In the genomic region with DNA sequence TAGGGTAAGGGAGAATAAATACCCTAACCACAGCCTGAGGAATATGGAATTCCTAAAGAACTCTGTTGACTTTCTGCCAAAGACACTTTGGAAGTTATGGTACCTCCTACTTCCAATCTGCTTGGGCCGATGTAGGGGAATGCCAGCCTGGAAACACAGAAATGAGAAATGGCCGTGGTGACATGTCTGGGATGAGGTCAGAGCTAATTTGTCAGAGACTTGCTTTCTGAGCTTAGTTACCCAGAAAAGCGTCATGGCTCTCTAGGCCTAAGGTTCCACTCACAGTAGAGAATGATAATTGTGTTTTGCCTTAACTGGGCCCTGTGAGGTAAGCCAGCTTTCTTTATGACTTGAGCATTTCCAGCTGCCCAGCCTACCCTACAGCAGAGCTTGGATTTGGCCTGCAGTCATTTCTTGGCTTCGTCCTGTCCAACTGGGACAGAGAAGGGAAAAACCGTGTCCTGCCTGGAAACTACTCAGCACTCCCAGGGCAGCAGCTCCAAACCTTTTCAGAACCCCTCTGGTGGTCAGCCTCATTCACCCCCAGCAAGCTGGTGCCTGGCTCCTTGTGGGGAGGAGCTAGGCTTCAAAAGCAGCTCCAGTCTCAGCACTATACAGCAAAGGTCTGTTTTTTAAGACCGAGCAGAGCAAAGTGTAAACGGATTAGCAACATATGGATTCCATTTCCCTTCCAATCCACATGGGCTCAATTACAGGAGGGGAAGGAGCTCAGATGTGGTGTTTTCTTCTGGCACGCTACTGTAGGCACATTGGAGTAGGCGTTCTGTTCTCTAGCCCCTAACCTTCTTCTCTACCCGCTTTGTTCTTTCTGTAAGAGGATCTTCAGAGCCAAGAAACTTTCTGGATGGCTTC, we compare ENCODE assay signal across 16 cellular contexts.
A peak's percentile ranks its signal among the peaks of the same experiment; 100 is the strongest.
DNase-seq lines count a peak whose midpoint lies in the region; ATAC-seq and TF ChIP-seq lines count a peak whose summit lies in the region.
"Had no signal": no experiment of that assay in that cellular context is flagged by ENCODE, and none has a peak within 500 bp of the region (broad histone marks: within the 10 kb centered on the region; RNA-seq: fewer than 3 reads in every experiment).

No MANE protein-coding gene starts in this region.

- H3K27ac Mint-ChIP-seq in activated T-cell treated with anti-CD3 and anti-CD28 coated beads, Interleukin-2, amount 50 U/mL, for 72 hours, result no peak overlapping the region
- H3K27ac Mint-ChIP-seq: activated CD8-positive, alpha-beta memory T cell treated with anti-CD3 and anti-CD28 coated beads, Interleukin-2, amount 10 ng/mL, durations not matched to agents 7 days and 5 days; activated naive CD4-positive, alpha-beta T cell treated with anti-CD3 and anti-CD28 coated beads, Interleukin-2, amount 50 U/mL, for 72 hours had no signal

- no peak for TF ChIP-seq CTCF in adrenal gland (IDR thresholded peaks at IDR 0.05)
- no peak for TF ChIP-seq CTCF in heart right ventricle (IDR thresholded peaks at IDR 0.05)

- TF ChIP-seq POLR2A in adrenal gland (IDR thresholded peaks at IDR 0.05), result no peak

- H3K4me1 Mint-ChIP-seq in activated T-cell treated with anti-CD3 and anti-CD28 coated beads, Interleukin-2, amount 50 U/mL, for 72 hours (ENCODE audit: low read depth), result no peaks in the 10 kb centered on the region
- H3K4me1 Mint-ChIP-seq: activated CD8-positive, alpha-beta memory T cell treated with anti-CD3 and anti-CD28 coated beads, Interleukin-2, amount 10 ng/mL, durations not matched to agents 7 days and 5 days had no signal

- no peak overlapping the region for H3K4me3 ChIP-seq in adrenal gland
- H3K4me3 ChIP-seq in heart right ventricle, result no peak overlapping the region
- no peak overlapping the region for H3K4me3 ChIP-seq in skeletal muscle cell (ENCODE audit: low read depth, low read length)
- H3K4me3 ChIP-seq: transverse colon had no signal

- 69 to 81% (median 75%) methylated on average over 8 to 10 of the region's 10 CpGs for WGBS in adrenal gland, 4 donors
- WGBS in heart right ventricle, 2 donors, result 66 to 74% methylated on average over 10 of the region's 10 CpGs

- no peaks in the 10 kb centered on the region for H3K36me3 ChIP-seq in adrenal gland (replicated peaks in 1 of 2)
- H3K36me3 ChIP-seq in heart right ventricle, result no peaks in the 10 kb centered on the region
- H3K36me3 ChIP-seq: BE2C, transverse colon had no signal

- H3K9me3 ChIP-seq in adrenal gland (replicated peaks in 1 of 3) (no peaks in the 10 kb centered on the region), heart right ventricle (no peaks in the 10 kb centered on the region)
- H3K9me3 ChIP-seq: BE2C, transverse colon had no signal

- peaks cover 20% of the 10 kb centered on the region for H3K27me3 Mint-ChIP-seq in activated T-cell treated with anti-CD3 and anti-CD28 coated beads, Interleukin-2, amount 50 U/mL, for 72 hours (ENCODE audit: low read depth)
- H3K27me3 Mint-ChIP-seq: activated CD8-positive, alpha-beta memory T cell treated with anti-CD3 and anti-CD28 coated beads, Interleukin-2, amount 10 ng/mL, durations not matched to agents 7 days and 5 days had no signal

- ATAC-seq in heart right ventricle (peak; percentile 34 to 79 (median 66)), HG03175 (IDR thresholded peaks at IDR 0.05; ENCODE audit: unreplicated experiment) (no peak), GM18517 (IDR thresholded peaks at IDR 0.05; ENCODE audit: unreplicated experiment) (no peak)
- no peak for ATAC-seq in activated T-cell treated with anti-CD3 and anti-CD28 coated beads, Interleukin-2, amount 50 U/mL, for 72 hours (replicated peaks in 1 of 2)
- ATAC-seq: activated CD8-positive, alpha-beta memory T cell treated with anti-CD3 and anti-CD28 coated beads, Interleukin-2, amount 10 ng/mL, durations not matched to agents 7 days and 5 days; activated naive CD4-positive, alpha-beta T cell treated with anti-CD3 and anti-CD28 coated beads, Interleukin-2, amount 50 U/mL, for 72 hours had no signal

- H3K9me3 Mint-ChIP-seq in activated T-cell treated with anti-CD3 and anti-CD28 coated beads, Interleukin-2, amount 50 U/mL, for 72 hours, result peaks cover 0 to 2% of the 10 kb centered on the region in 2 donors
- H3K9me3 Mint-ChIP-seq: activated naive CD4-positive, alpha-beta T cell treated with anti-CD3 and anti-CD28 coated beads, Interleukin-2, amount 50 U/mL, for 72 hours had no signal

- intact Hi-C loops in adrenal gland (cut with DNase I), result no loop called here
- intact Hi-C loops in heart right ventricle (cut with DNase I), result loop anchor here in 1 of 10 donors (10.0 kb wide), 1 partner anchor 57 kb away; no protein-coding TSS in a partner anchor

- H3K27ac ChIP-seq in adrenal gland (peak overlapping the region in 2 of 5 donors; percentile 47 to 62), heart right ventricle (peak overlapping the region in 4 of 10 donors; percentile 3 to 31 (median 18))

- no peak overlapping the region for H3K4me3 Mint-ChIP-seq in activated T-cell treated with anti-CD3 and anti-CD28 coated beads, Interleukin-2, amount 50 U/mL, for 72 hours
- H3K4me3 Mint-ChIP-seq: activated CD8-positive, alpha-beta memory T cell treated with anti-CD3 and anti-CD28 coated beads, Interleukin-2, amount 10 ng/mL, durations not matched to agents 7 days and 5 days had no signal

- peaks cover 8% of the 10 kb centered on the region for H3K27me3 ChIP-seq in adrenal gland
- no peaks in the 10 kb centered on the region for H3K27me3 ChIP-seq in heart right ventricle
- H3K27me3 ChIP-seq: BE2C, transverse colon had no signal

- peak; percentile 55 for DNase-seq in ELF-1 (ENCODE audit: low read depth, low spot score)
- DNase-seq in adrenal gland, result peak in 4 of 7 donors; percentile 18 to 52 (median 28)
- DNase-seq in heart right ventricle, result peak in 1 of 2 donors; percentile 7
- DNase-seq in skeletal muscle cell (ENCODE audit: low read depth), result peak; percentile 14
- no peak for DNase-seq in SKM-1 treated with dmso at 0.1 percent for 144 hours (lab: John Stamatoyannopoulos, UW; ENCODE audit: unreplicated experiment)
- DNase-seq in activated T-cell treated with anti-CD3 and anti-CD28 coated beads, Interleukin-2, amount 50 U/mL, for 72 hours, result no peak
- DNase-seq: activated CD8-positive, alpha-beta memory T cell treated with anti-CD3 and anti-CD28 coated beads, Interleukin-2, amount 10 ng/mL, durations not matched to agents 7 days and 5 days; BE2C; DMS53; NCI-H2171 treated with DMSO at 0.1 percent for 48 hours; occipital lobe; SW 1271; transverse colon had no signal

- no peaks in the 10 kb centered on the region for H3K36me3 Mint-ChIP-seq in activated T-cell treated with anti-CD3 and anti-CD28 coated beads, Interleukin-2, amount 50 U/mL, for 72 hours (ENCODE audit: insufficient read depth in 2 of 2)
- H3K36me3 Mint-ChIP-seq: activated CD8-positive, alpha-beta memory T cell treated with anti-CD3 and anti-CD28 coated beads, Interleukin-2, amount 10 ng/mL, durations not matched to agents 7 days and 5 days; activated naive CD4-positive, alpha-beta T cell treated with anti-CD3 and anti-CD28 coated beads, Interleukin-2, amount 50 U/mL, for 72 hours had no signal

- H3K4me1 ChIP-seq in adrenal gland (replicated peaks in 1 of 2) (peaks cover 3 to 5% of the 10 kb centered on the region in 2 donors), heart right ventricle (peaks cover 0 to 12% (median 4%) of the 10 kb centered on the region in 9 donors)
- H3K4me1 ChIP-seq: BE2C, transverse colon had no signal

Comparison
In these comparisons a context has a peak if more than half of its experiments do, and no peak if none do; other contexts are left out.
1. DNase-seq: peak in ELF-1 (single experiment), adrenal gland (4 of 7) and skeletal muscle cell (single experiment); none in SKM-1 treated with dmso at 0.1 percent for 144 hours (single experiment) and activated T-cell treated with anti-CD3 and anti-CD28 coated beads, Interleukin-2, amount 50 U/mL, for 72 hours (0 of 2).
2. ATAC-seq: peak in heart right ventricle (8 of 8); none in HG03175 (single experiment), GM18517 (single experiment) and activated T-cell treated with anti-CD3 and anti-CD28 coated beads, Interleukin-2, amount 50 U/mL, for 72 hours (0 of 2).